28 cellular contexts compared by ENCODE assay signal in the genomic region with DNA sequence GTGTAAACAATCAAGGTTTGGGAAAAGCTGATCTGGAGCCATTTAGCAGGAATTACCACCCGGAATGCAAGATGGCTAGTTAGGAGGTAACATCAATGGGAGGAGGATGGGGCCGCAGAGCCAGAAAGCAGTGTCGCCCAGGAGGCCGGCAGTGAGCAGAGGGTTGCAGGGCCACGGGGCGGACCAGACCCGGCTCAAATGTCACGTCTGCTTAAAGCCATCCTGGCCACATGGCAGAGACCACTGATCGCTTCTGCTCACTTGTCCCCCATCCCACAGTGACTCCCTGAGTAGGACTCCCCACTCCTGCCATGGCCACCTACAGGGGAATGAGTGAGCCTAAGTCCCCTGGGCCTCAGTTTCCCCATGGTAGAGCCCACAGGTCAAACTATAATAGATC. TPM values are rescaled to one million over a fixed set of nuclear protein-coding genes. Genes with fewer than 3 reads are reported as not detected.
DNase-seq lines count a peak whose midpoint lies in the region; ATAC-seq, FAIRE-seq and TF ChIP-seq lines count a peak whose summit lies in the region.
"Had no signal": no experiment of that assay in that cellular context is flagged by ENCODE, and none has a peak within 500 bp of the region (broad histone marks: within the 10 kb centered on the region; RNA-seq: fewer than 3 reads in every experiment).

No MANE protein-coding gene starts in this region.

- TF ChIP-seq CTCF in HCT116 (IDR thresholded peaks at IDR 0.05 in 2 of 3, conservative IDR thresholded peaks at IDR 0.05 in 1 of 3; ENCODE audit: borderline replicate concordance in 1 of 3, insufficient read depth in 1 of 3, low read depth in 2 of 3, low read length in 2 of 3), result no peak
- no peak for TF ChIP-seq CTCF in WTC11 (IDR thresholded peaks at IDR 0.05)
- no peak for TF ChIP-seq CTCF in foreskin keratinocyte (conservative IDR thresholded peaks at IDR 0.05)
- TF ChIP-seq CTCF in smooth muscle cell (IDR thresholded peaks at IDR 0.05; ENCODE audit: borderline replicate concordance, insufficient read depth, poor library complexity, severe bottlenecking), result no peak
- no peak for TF ChIP-seq CTCF in pancreas (IDR thresholded peaks at IDR 0.05)
- no peak for TF ChIP-seq CTCF in kidney (IDR thresholded peaks at IDR 0.05; ENCODE audit: borderline replicate concordance, extremely low read depth, insufficient read depth)

- H3K27ac ChIP-seq in HCT116 (ENCODE audit: low read depth, low read length) (no peak overlapping the region; the same call in 1 of the 2 replicates), foreskin keratinocyte (peak overlapping the region; percentile 67), smooth muscle cell (ENCODE audit: low read depth) (peak overlapping the region; percentile 45), pancreas (no peak overlapping the region), kidney (ENCODE audit: low read depth in 2 of 2, low read length in 2 of 2) (no peak overlapping the region)
- H3K27ac ChIP-seq: C4-2B, KMS-11, parathyroid adenoma, right atrium auricular region, upper lobe of right lung, WERI-Rb-1 had no signal

- H3K4me1 ChIP-seq in HCT116 (ENCODE audit: control insufficient read depth in 1 of 2, insufficient read depth in 2 of 2, low read length in 2 of 2), result peaks cover 6 to 54% of the 10 kb centered on the region in 2 experiments; a peak in 3 of 4 replicates
- peaks cover 25% of the 10 kb centered on the region for H3K4me1 ChIP-seq in foreskin keratinocyte
- H3K4me1 ChIP-seq in smooth muscle cell (ENCODE audit: low read depth), result no peaks in the 10 kb centered on the region
- no peaks in the 10 kb centered on the region for H3K4me1 ChIP-seq in pancreas
- peaks cover 0 to 2% of the 10 kb centered on the region in 2 donors for H3K4me1 ChIP-seq in kidney (ENCODE audit: control insufficient read depth in 1 of 2, insufficient read depth in 1 of 2, low read depth in 1 of 2, low read length in 2 of 2)
- H3K4me1 ChIP-seq: parathyroid adenoma had no signal

- POLR2A ChIA-PET in HCT116 (lab: Charles Lee) (interaction anchor here (1.0 to 1.2 kb wide), 2 partner anchors 10 to 18 kb away, joined by 4 read pairs; a partner anchor contains a TSS), WTC11 (lab: Charles Lee) (no interaction called here)

- WGBS in smooth muscle cell (ENCODE audit: low lambda C conversion rate), result 91% methylated on average over 9 of the region's 9 CpGs
- WGBS in pancreas, 2 donors, result 79 to 81% methylated on average over 9 of the region's 9 CpGs

- no peak for TF ChIP-seq RAD21 in HCT116 (IDR thresholded peaks at IDR 0.05; ENCODE audit: low read depth)

- H3K79me2 ChIP-seq in HCT116 (ENCODE audit: insufficient read depth, low read length) (no peaks in the 10 kb centered on the region), smooth muscle cell (ENCODE audit: low read depth) (no peaks in the 10 kb centered on the region)
- H3K79me2 ChIP-seq: parathyroid adenoma had no signal

- H3K4me3 ChIP-seq in HCT116 (replicated peaks in 1 of 2; ENCODE audit: low read depth in 1 of 2, low read length in 2 of 2) (no peak overlapping the region), smooth muscle cell (no peak overlapping the region), pancreas (no peak overlapping the region), kidney (ENCODE audit: low read length in 2 of 2) (no peak overlapping the region)
- H3K4me3 ChIP-seq: right atrium auricular region, upper lobe of right lung had no signal

- RAD21 ChIA-PET in HCT116 (lab: Charles Lee; ENCODE audit: low non-redundant PET in 1 of 2, low total read pairs in 2 of 2, uncharacterized antibody in 2 of 2, unreplicated experiment in 2 of 2), result no interaction called here

- DNase-seq in HCT116 (ENCODE audit: low read depth, low spot score) (no peak), WTC11 (ENCODE audit: low spot score) (no peak), foreskin keratinocyte (no peak), smooth muscle cell (lab: John Stamatoyannopoulos, UW; ENCODE audit: unreplicated experiment) (no peak), pancreas (no peak), cerebellum (ENCODE audit: low spot score) (no peak), kidney (no peak), D341Med (ENCODE audit: low spot score) (no peak)
- DNase-seq: activated CD4-positive, alpha-beta T cell treated with anti-CD3 and anti-CD28 coated beads, Interleukin-2, amount 50 U/mL, for 1 hour; activated CD8-positive, alpha-beta memory T cell treated with anti-CD3 and anti-CD28 coated beads, Interleukin-2, amount 10 ng/mL, durations not matched to agents 7 days and 5 days; activated naive CD4-positive, alpha-beta T cell treated with anti-CD3 and anti-CD28 coated beads, Interleukin-2, amount 10 ng/mL, durations not matched to agents 7 days and 5 days; activated T-cell treated with anti-CD3 and anti-CD28 coated beads, Interleukin-2, amount 50 U/mL, for 48 hours; Calu3; cortex of kidney; endodermal cell; left ventricle myocardium superior; NCI-H1436 treated with DMSO at 0.1 percent for 48 hours; NCI-H446 treated with DMSO at 0.1 percent for 48 hours; stimulated activated CD4-positive, alpha-beta T cell treated with anti-CD3 and anti-CD28 coated beads, Interleukin-4, amount 100 ng/mL, for 1 hour; T-helper 9 cell; upper lobe of right lung; WERI-Rb-1 had no signal

- CTCF ChIA-PET in HCT116 (lab: Charles Lee) (no interaction called here), WTC11 (lab: Charles Lee) (no interaction called here)

- no peaks in the 10 kb centered on the region for H3K9me2 ChIP-seq in HCT116 (ENCODE audit: insufficient read depth)

- H3K27ac Mint-ChIP-seq in WTC11, result no peak overlapping the region
- H3K27ac Mint-ChIP-seq: activated CD8-positive, alpha-beta memory T cell treated with anti-CD3 and anti-CD28 coated beads, Interleukin-2, amount 10 ng/mL, durations not matched to agents 7 days and 5 days; activated naive CD4-positive, alpha-beta T cell treated with anti-CD3 and anti-CD28 coated beads, Interleukin-2, amount 10 ng/mL, durations not matched to agents 7 days and 5 days; endodermal cell had no signal

- H2AFZ ChIP-seq in HCT116 (ENCODE audit: low read depth, low read length, poor library complexity, severe bottlenecking) (no peak overlapping the region), smooth muscle cell (ENCODE audit: low read depth) (no peak overlapping the region)
- H2AFZ ChIP-seq: parathyroid adenoma had no signal

- H3K27me3 ChIP-seq in HCT116 (ENCODE audit: insufficient read depth, low read length), result no peaks in the 10 kb centered on the region
- no peaks in the 10 kb centered on the region for H3K27me3 ChIP-seq in foreskin keratinocyte
- H3K27me3 ChIP-seq in smooth muscle cell (ENCODE audit: low read depth), result no peaks in the 10 kb centered on the region
- no peaks in the 10 kb centered on the region for H3K27me3 ChIP-seq in pancreas
- H3K27me3 ChIP-seq: right atrium auricular region, upper lobe of right lung had no signal

- intact Hi-C loops in HCT116 (cut with micrococcal nuclease), result no loop called here
- intact Hi-C loops in pancreas (cut with DNase I), result no loop called here
- intact Hi-C loops in kidney (cut with DNase I), result no loop called here

- H3K9me3 Mint-ChIP-seq in WTC11, result peaks cover 7% of the 10 kb centered on the region
- H3K9me3 Mint-ChIP-seq: activated naive CD4-positive, alpha-beta T cell treated with anti-CD3 and anti-CD28 coated beads, Interleukin-2, amount 10 ng/mL, durations not matched to agents 7 days and 5 days; endodermal cell; natural killer cell treated with Interleukin-12 subunit alpha and Interleukin-12 subunit beta and Interleukin-15 and Interleukin-18, amount 100 ng/mL, for 72 hours had no signal

- H3K9ac ChIP-seq in HCT116 (ENCODE audit: low read length) (peak overlapping the region; percentile 14), smooth muscle cell (ENCODE audit: low read depth) (no peak overlapping the region), kidney (ENCODE audit: low read length in 2 of 2) (no peak overlapping the region)
- H3K9ac ChIP-seq: KMS-11, parathyroid adenoma had no signal

- no peaks in the 10 kb centered on the region for H3K36me3 ChIP-seq in HCT116 (ENCODE audit: control insufficient read depth in 1 of 2, insufficient read depth in 2 of 2, low read length in 2 of 2)
- no peaks in the 10 kb centered on the region for H3K36me3 ChIP-seq in smooth muscle cell (ENCODE audit: low read depth)
- H3K36me3 ChIP-seq in pancreas, result no peaks in the 10 kb centered on the region
- peaks cover 4 to 10% of the 10 kb centered on the region in 2 donors for H3K36me3 ChIP-seq in kidney (ENCODE audit: control insufficient read depth in 1 of 2, insufficient read depth in 2 of 2, low read length in 2 of 2)
- H3K36me3 ChIP-seq: WERI-Rb-1 had no signal

- H3K9me3 ChIP-seq in HCT116 (ENCODE audit: control insufficient read depth in 1 of 2, insufficient read depth in 1 of 2, low read depth in 1 of 2, low read length in 2 of 2) (no peaks in the 10 kb centered on the region), smooth muscle cell (replicated peaks; ENCODE audit: low read depth) (no peaks in the 10 kb centered on the region), pancreas (no peaks in the 10 kb centered on the region), kidney (ENCODE audit: control insufficient read depth in 1 of 2, low read length in 2 of 2) (no peaks in the 10 kb centered on the region)
- H3K9me3 ChIP-seq: right atrium auricular region, upper lobe of right lung had no signal

- no peak overlapping the region for H3K4me3 Mint-ChIP-seq in WTC11
- H3K4me3 Mint-ChIP-seq: activated CD8-positive, alpha-beta memory T cell treated with anti-CD3 and anti-CD28 coated beads, Interleukin-2, amount 10 ng/mL, durations not matched to agents 7 days and 5 days; activated naive CD4-positive, alpha-beta T cell treated with anti-CD3 and anti-CD28 coated beads, Interleukin-2, amount 10 ng/mL, durations not matched to agents 7 days and 5 days; endodermal cell; natural killer cell treated with Interleukin-12 subunit alpha and Interleukin-12 subunit beta and Interleukin-15 and Interleukin-18, amount 100 ng/mL, for 72 hours had no signal

- no TSS peak for BruUV-seq in HCT116 (replicated peaks; lab: Mats Ljungman, UMichigan)

- FAIRE-seq in pancreas (lab: Jason Lieb, UNC) (no peak), kidney (lab: Jason Lieb, UNC) (no peak)

- H3K4me2 ChIP-seq in HCT116 (ENCODE audit: low read length) (peak overlapping the region; percentile 60), smooth muscle cell (no peak overlapping the region)
- H3K4me2 ChIP-seq: KMS-11 had no signal

- peaks cover 4% of the 10 kb centered on the region for H3K4me1 Mint-ChIP-seq in WTC11
- H3K4me1 Mint-ChIP-seq: endodermal cell had no signal

- H4K20me1 ChIP-seq in HCT116 (ENCODE audit: insufficient read depth), result no peaks in the 10 kb centered on the region
- no peaks in the 10 kb centered on the region for H4K20me1 ChIP-seq in smooth muscle cell (ENCODE audit: low read depth)

- TF ChIP-seq POLR2A in HCT116 (IDR thresholded peaks at IDR 0.05; ENCODE audit: borderline replicate concordance, extremely low read depth, insufficient read depth, insufficient read length), result no peak

- no peaks in the 10 kb centered on the region for H3K36me3 Mint-ChIP-seq in WTC11
- H3K36me3 Mint-ChIP-seq: activated naive CD4-positive, alpha-beta T cell treated with anti-CD3 and anti-CD28 coated beads, Interleukin-2, amount 10 ng/mL, durations not matched to agents 7 days and 5 days; natural killer cell treated with Interleukin-12 subunit alpha and Interleukin-12 subunit beta and Interleukin-15 and Interleukin-18, amount 100 ng/mL, for 72 hours had no signal

- H3F3A ChIP-seq in smooth muscle cell (ENCODE audit: low read depth), result no peaks in the 10 kb centered on the region

- H3K27me3 Mint-ChIP-seq in WTC11 (ENCODE audit: low read depth), result no peaks in the 10 kb centered on the region; the same call in 1 of the 2 replicates
- H3K27me3 Mint-ChIP-seq: activated CD8-positive, alpha-beta memory T cell treated with anti-CD3 and anti-CD28 coated beads, Interleukin-2, amount 10 ng/mL, durations not matched to agents 7 days and 5 days; natural killer cell treated with Interleukin-12 subunit alpha and Interleukin-12 subunit beta and Interleukin-15 and Interleukin-18, amount 100 ng/mL, for 72 hours had no signal

- ATAC-seq in HCT116 (no peak), WTC11 (peak; percentile 28; the same call in 1 of the 2 replicates), foreskin keratinocyte (no peak), pancreas (no peak)
- ATAC-seq: activated CD8-positive, alpha-beta memory T cell treated with anti-CD3 and anti-CD28 coated beads, Interleukin-2, amount 10 ng/mL, durations not matched to agents 7 days and 5 days; left ventricle myocardium superior; natural killer cell treated with Interleukin-12 subunit alpha and Interleukin-12 subunit beta and Interleukin-15 and Interleukin-18, amount 100 ng/mL, for 72 hours; Right ventricle myocardium inferior had no signal

RNA-seq across cellular contexts. Expression of a gene that starts 18.2 kb away (rescaled TPM):
- total RNA-seq in HCT116 (2021; ENCODE audit: unreplicated experiment) (6.8 TPM), WTC11 (2021) (0.73 to 0.96 TPM (median 0.94 TPM) in 3 replicates), foreskin keratinocyte (48.7 and 54.9 TPM in 2 replicates), smooth muscle cell (4.4 and 13.6 TPM in 2 replicates), pancreas (10 to 100 TPM in 1 of 6 donors, 1 to 10 TPM in 5; 3.3 to 11.4 (median 7.5) TPM), cerebellum (11.6 TPM), kidney (250 TPM)
- 9.5 and 14.7 TPM in 2 replicates for polyA plus RNA-seq in HCT116 (2012)
- polyA plus RNA-seq in foreskin keratinocyte (37.9 and 39.9 TPM in 2 replicates), smooth muscle cell (22.5 and 37.3 TPM in 2 replicates), pancreas (1 to 10 TPM; 5.2 to 5.9 TPM), kidney (ENCODE audit: insufficient read depth, low read depth, low replicate concordance) (74.2 TPM)

Comparison
In these comparisons a context has a peak if more than half of its experiments do, and no peak if none do; other contexts are left out.
1. H3K27ac ChIP-seq: peak in foreskin keratinocyte (single experiment) and smooth muscle cell (single experiment); none in HCT116 (single experiment), pancreas (0 of 4) and kidney (0 of 2).